ENCODE assay signal across 1 cellular context in genomic region chr9:23822331-23823169, GRCh38.
A peak's percentile ranks its signal among the peaks of the same experiment; 100 is the strongest.
TF ChIP-seq lines count a peak whose summit lies in the region.

No MANE protein-coding gene starts in this region.

TF ChIP-seq in GM23338, 12 proteins besides CTCF, POLR2A, EP300 and RAD21 (continued from another document):
- TF ChIP-seq ETS1 (IDR thresholded peaks at IDR 0.05) (no peak), NANOG (IDR thresholded peaks at IDR 0.05; ENCODE audit: borderline replicate concordance) (peak; percentile 24; the same call in 1 of the 2 replicates), ZNF114 (CRISPR knock-in tag; IDR thresholded peaks at IDR 0.05) (no peak), ZNF331 (CRISPR knock-in tag; IDR thresholded peaks at IDR 0.05; ENCODE audit: low read depth) (no peak), ZNF462 (CRISPR knock-in tag; IDR thresholded peaks at IDR 0.05) (no peak), STAT1 (IDR thresholded peaks at IDR 0.05; ENCODE audit: unreplicated experiment) (no peak), EZH2 (IDR thresholded peaks at IDR 0.05; ENCODE audit: low read depth, unreplicated experiment) (peak; percentile 35), JUNB (IDR thresholded peaks at IDR 0.05; ENCODE audit: unreplicated experiment) (no peak), CREB1 (CRISPR knock-in tag; IDR thresholded peaks at IDR 0.05; ENCODE audit: low read depth) (no peak)
